Comparison of ENCODE assay signal across 25 cellular contexts in genomic region chr2:24400207-24400907, GRCh38. TPM values are rescaled to one million over a fixed set of nuclear protein-coding genes. Genes with fewer than 3 reads are reported as not detected.
DNase-seq lines count a peak whose midpoint lies in the region; ATAC-seq, FAIRE-seq and TF ChIP-seq lines count a peak whose summit lies in the region.
"Had no signal": no experiment of that assay in that cellular context is flagged by ENCODE, and none has a peak within 500 bp of the region (broad histone marks: within the 10 kb centered on the region; RNA-seq: fewer than 3 reads in every experiment).

No MANE protein-coding gene starts in this region.

- H3K4me3 Mint-ChIP-seq in nephron: no peak overlapping the region
- H3K4me3 Mint-ChIP-seq: activated CD8-positive, alpha-beta T cell treated with anti-CD3 and anti-CD28 coated beads for 36 hours; CD4-positive, alpha-beta memory T cell; stimulated activated effector memory CD8-positive, alpha-beta T cell treated with anti-CD3 and anti-CD28 coated beads, Interleukin-12 subunit alpha, Interleukin-12 subunit beta, amount 100 ng/mL, for 72 hours had no signal

- H3K9ac ChIP-seq in OCI-LY1 (ENCODE audit: low read length): no peak overlapping the region
- H3K9ac ChIP-seq: KMS-11 had no signal

- H3K9me3 Mint-ChIP-seq in nephron: no peaks in the 10 kb centered on the region
- H3K9me3 Mint-ChIP-seq: CD4-positive, alpha-beta memory T cell; stimulated activated effector memory CD8-positive, alpha-beta T cell treated with anti-CD3 and anti-CD28 coated beads, Interleukin-12 subunit alpha, Interleukin-12 subunit beta, amount 100 ng/mL, for 72 hours had no signal

- no peak for ATAC-seq in sciatic nerve
- ATAC-seq: activated CD8-positive, alpha-beta T cell treated with anti-CD3 and anti-CD28 coated beads for 36 hours; PC-3; right cardiac atrium; stimulated activated effector memory CD8-positive, alpha-beta T cell treated with anti-CD3 and anti-CD28 coated beads, Interleukin-12 subunit alpha, Interleukin-12 subunit beta, amount 100 ng/mL, for 72 hours had no signal

- H3K36me3 ChIP-seq in OCI-LY1 (ENCODE audit: insufficient read depth, low read length): no peaks in the 10 kb centered on the region
- H3K36me3 ChIP-seq: neutrophil, SJSA1, thoracic aorta had no signal

- H3F3A ChIP-seq in OCI-LY1 (ENCODE audit: insufficient read depth, low read length): no peaks in the 10 kb centered on the region

- H3K27ac Mint-ChIP-seq in nephron: peak overlapping the region; percentile 3 to 43 (median 20)
- H3K27ac Mint-ChIP-seq: activated CD8-positive, alpha-beta T cell treated with anti-CD3 and anti-CD28 coated beads for 36 hours; CD4-positive, alpha-beta memory T cell; stimulated activated effector memory CD8-positive, alpha-beta T cell treated with anti-CD3 and anti-CD28 coated beads, Interleukin-12 subunit alpha, Interleukin-12 subunit beta, amount 100 ng/mL, for 72 hours had no signal

- H3K4me1 Mint-ChIP-seq in nephron: peaks cover 39% of the 10 kb centered on the region
- H3K4me1 Mint-ChIP-seq: stimulated activated effector memory CD8-positive, alpha-beta T cell treated with anti-CD3 and anti-CD28 coated beads, Interleukin-12 subunit alpha, Interleukin-12 subunit beta, amount 100 ng/mL, for 72 hours had no signal

- no peaks in the 10 kb centered on the region for H4K20me1 ChIP-seq in OCI-LY1 (ENCODE audit: insufficient read depth, low read length)

- H3K27ac ChIP-seq in OCI-LY1 (ENCODE audit: low read depth, low read length, poor library complexity, severe bottlenecking): no peak overlapping the region
- H3K27ac ChIP-seq: KMS-11, neutrophil, SJSA1, thoracic aorta had no signal

- intact Hi-C loops in sciatic nerve (cut with DNase I): no loop called here

- H3K4me2 ChIP-seq in OCI-LY1 (ENCODE audit: low read length): no peak overlapping the region
- H3K4me2 ChIP-seq: KMS-11 had no signal

- H2AFZ ChIP-seq in OCI-LY1 (ENCODE audit: low read length): peak overlapping the region; percentile 84; the same call in 1 of the 2 replicates

- H3K4me3 ChIP-seq in OCI-LY1 (ENCODE audit: low read depth, low read length, poor library complexity, severe bottlenecking): no peak overlapping the region
- H3K4me3 ChIP-seq: SJSA1, thoracic aorta had no signal

- no peaks in the 10 kb centered on the region for H3K9me3 ChIP-seq in OCI-LY1 (ENCODE audit: low read length)
- H3K9me3 ChIP-seq: neutrophil, SJSA1, thoracic aorta had no signal

- no peaks in the 10 kb centered on the region for H3K36me3 Mint-ChIP-seq in nephron (ENCODE audit: low read depth)
- H3K36me3 Mint-ChIP-seq: CD4-positive, alpha-beta memory T cell; stimulated activated effector memory CD8-positive, alpha-beta T cell treated with anti-CD3 and anti-CD28 coated beads, Interleukin-12 subunit alpha, Interleukin-12 subunit beta, amount 100 ng/mL, for 72 hours had no signal

- H3K9me2 ChIP-seq in OCI-LY1 (ENCODE audit: low read depth, low read length): no peaks in the 10 kb centered on the region

- H3K27me3 Mint-ChIP-seq in nephron (ENCODE audit: low read depth): peaks cover 5% of the 10 kb centered on the region

- peak; percentile 28 for DNase-seq in COLO668 (lab: John Stamatoyannopoulos, UW; ENCODE audit: unreplicated experiment)
- peak; percentile 80 for DNase-seq in NCI-H146 (lab: John Stamatoyannopoulos, UW)
- no peak for DNase-seq in urothelium cell line (ENCODE audit: low spot score)
- no peak for DNase-seq in HCEC 1CT
- no peak for DNase-seq in Kasumi-1 (lab: John Stamatoyannopoulos, UW)
- DNase-seq in sciatic nerve (ENCODE audit: low spot score): no peak
- DNase-seq: activated CD8-positive, alpha-beta T cell treated with anti-CD3 and anti-CD28 coated beads for 36 hours; activated naive CD4-positive, alpha-beta T cell; activated T-cell treated with anti-CD3 and anti-CD28 coated beads, Interleukin-2, amount 50 U/mL, for 1 hour; caudate nucleus; CD4-positive, alpha-beta memory T cell; DND-41; dorsolateral prefrontal cortex; midbrain; NCI-H524; PC-3; right cardiac atrium; T-helper 2 cell had no signal

- FAIRE-seq in urothelium cell line (lab: Jason Lieb, UNC): no peak

- peaks cover 5% of the 10 kb centered on the region for H3K4me1 ChIP-seq in OCI-LY1 (ENCODE audit: insufficient read depth, low read length, severe bottlenecking)

- no peaks in the 10 kb centered on the region for H3K27me3 ChIP-seq in OCI-LY1 (ENCODE audit: insufficient read depth, low read length)
- H3K27me3 ChIP-seq: dorsolateral prefrontal cortex had no signal

- no peaks in the 10 kb centered on the region for H3K79me2 ChIP-seq in OCI-LY1 (ENCODE audit: insufficient read depth, low read length)

- TF ChIP-seq CTCF in OCI-LY1 (IDR thresholded peaks at IDR 0.05; ENCODE audit: low read length) (no peak), nephron (IDR thresholded peaks at IDR 0.05; ENCODE audit: unreplicated experiment in 3 of 3) (no peak)

RNA-seq across cellular contexts. Expression of gene ITSN2, which starts 40.0 kb away (rescaled TPM):
- 75.3 TPM for total RNA-seq in sciatic nerve

Comparison
In these comparisons a context has a peak if more than half of its experiments do, and no peak if none do; other contexts are left out.
1. DNase-seq: peak in COLO668 (single experiment) and NCI-H146 (single experiment); none in urothelium cell line (single experiment), HCEC 1CT (single experiment), Kasumi-1 (0 of 2) and sciatic nerve (single experiment).